ENCODE assay signal across 1 cellular context in genomic region chr4:186272699-186273370, GRCh38.
TF ChIP-seq lines count a peak whose summit lies in the region.

No MANE protein-coding gene starts in this region.

TF ChIP-seq in HepG2, 621 proteins besides CTCF, POLR2A, EP300 and RAD21:
- TF ChIP-seq REL (CRISPR knock-in tag; conservative IDR thresholded peaks at IDR 0.05) (no peak), HIVEP1 (CRISPR knock-in tag; IDR thresholded peaks at IDR 0.05) (no peak)
TF ChIP-seq in HepG2: peak in this region for 0.
